Comparison of ENCODE assay signal across 1 cellular context in genomic region chr11:61666684-61667297, GRCh38.
TF ChIP-seq lines count a peak whose summit lies in the region.

No MANE protein-coding gene starts in this region.

TF ChIP-seq in GM23338, 12 proteins besides CTCF, POLR2A, EP300 and RAD21 (continued from another document):
- TF ChIP-seq CREB1 (CRISPR knock-in tag; IDR thresholded peaks at IDR 0.05; ENCODE audit: low read depth) (no peak), REST (IDR thresholded peaks at IDR 0.05; ENCODE audit: unreplicated experiment) (no peak), EZH2phosphoT487 (IDR thresholded peaks at IDR 0.05; ENCODE audit: unreplicated experiment) (no peak)
